Comparison of ENCODE assay signal across 1 cellular context in the genomic region with DNA sequence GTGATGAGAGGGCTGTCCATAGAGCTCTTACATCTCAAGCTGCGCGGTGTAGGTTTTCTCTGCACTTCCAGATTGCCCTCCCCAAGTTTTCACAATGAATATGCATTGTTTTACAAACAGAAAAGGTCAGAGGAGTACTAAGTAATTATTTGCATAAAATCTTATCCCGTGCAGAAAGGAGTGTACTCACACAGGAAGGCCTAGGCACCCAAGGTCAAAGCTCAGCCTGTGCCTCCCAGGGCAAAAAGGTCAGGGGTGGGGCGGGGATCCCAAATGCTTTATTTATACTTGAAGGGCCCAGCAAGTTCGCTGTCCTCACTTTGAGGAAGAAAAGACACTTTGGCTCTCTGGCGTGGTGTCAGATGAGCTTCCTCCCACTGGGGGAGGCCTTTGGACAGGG.
TF ChIP-seq lines count a peak whose summit lies in the region.

No MANE protein-coding gene starts in this region.

TF ChIP-seq in HepG2, 621 proteins besides CTCF, POLR2A, EP300 and RAD21 (continues in another document):
- TF ChIP-seq KDM1A (CRISPR knock-in tag; IDR thresholded peaks at IDR 0.05) (peak; percentile 40; the same call in 1 of the 2 replicates), ATAD3A (CRISPR knock-in tag; IDR thresholded peaks at IDR 0.05) (no peak), CREM (IDR thresholded peaks at IDR 0.05) (peak; percentile 78), CREM (CRISPR knock-in tag; IDR thresholded peaks at IDR 0.05) (no peak), TCF7 (IDR thresholded peaks at IDR 0.05; ENCODE audit: low read depth) (peak; percentile 54), FLYWCH1 (CRISPR knock-in tag; IDR thresholded peaks at IDR 0.05) (no peak), SMAD9 (CRISPR knock-in tag; IDR thresholded peaks at IDR 0.05) (no peak), IKZF4 (CRISPR knock-in tag; IDR thresholded peaks at IDR 0.05; ENCODE audit: borderline replicate concordance, low read depth, not compliant biosample characterization) (no peak), ZNF576 (CRISPR knock-in tag; IDR thresholded peaks at IDR 0.05) (no peak), TBP (CRISPR knock-in tag; IDR thresholded peaks at IDR 0.05) (no peak), ATRX (CRISPR knock-in tag; IDR thresholded peaks at IDR 0.05; ENCODE audit: borderline replicate concordance) (no peak), KAT8 (CRISPR knock-in tag; IDR thresholded peaks at IDR 0.05) (no peak), HNF1B (CRISPR knock-in tag; IDR thresholded peaks at IDR 0.05) (no peak), ZBTB34 (CRISPR knock-in tag; IDR thresholded peaks at IDR 0.05) (no peak), AKAP8 (CRISPR knock-in tag; IDR thresholded peaks at IDR 0.05) (no peak), ZNF44 (CRISPR knock-in tag; IDR thresholded peaks at IDR 0.05) (no peak), NFYB (CRISPR knock-in tag; IDR thresholded peaks at IDR 0.05) (no peak), KAT7 (CRISPR knock-in tag; IDR thresholded peaks at IDR 0.05; ENCODE audit: borderline replicate concordance) (no peak), ZNF260 (CRISPR knock-in tag; IDR thresholded peaks at IDR 0.05; ENCODE audit: borderline replicate concordance, low read depth) (no peak), ZNF768 (CRISPR knock-in tag; IDR thresholded peaks at IDR 0.05) (no peak), HOXA3 (CRISPR knock-in tag; IDR thresholded peaks at IDR 0.05) (peak; percentile 61; the same call in 1 of the 2 replicates), LBX2 (CRISPR knock-in tag; IDR thresholded peaks at IDR 0.05; ENCODE audit: borderline replicate concordance) (no peak), ZNF282 (IDR thresholded peaks at IDR 0.05; ENCODE audit: partially characterized antibody) (no peak), GPN1 (CRISPR knock-in tag; IDR thresholded peaks at IDR 0.05; ENCODE audit: borderline replicate concordance) (no peak), ZNF160 (CRISPR knock-in tag; IDR thresholded peaks at IDR 0.05) (no peak), GABPB1 (CRISPR knock-in tag; IDR thresholded peaks at IDR 0.05) (peak; percentile 40; the same call in 1 of the 2 replicates), GLI4 (CRISPR knock-in tag; IDR thresholded peaks at IDR 0.05; ENCODE audit: borderline replicate concordance) (no peak), RFX5 (IDR thresholded peaks at IDR 0.05; ENCODE audit: low read depth, low read length) (no peak), ZNF788 (CRISPR knock-in tag; IDR thresholded peaks at IDR 0.05; ENCODE audit: borderline replicate concordance) (no peak), MIER3 (CRISPR knock-in tag; IDR thresholded peaks at IDR 0.05; ENCODE audit: borderline replicate concordance) (no peak), ZNF850 (CRISPR knock-in tag; conservative IDR thresholded peaks at IDR 0.05) (no peak), AGO1 (IDR thresholded peaks at IDR 0.05; ENCODE audit: low read depth, low read length, poor library complexity, severe bottlenecking) (no peak), PHF21A (CRISPR knock-in tag; IDR thresholded peaks at IDR 0.05) (peak; percentile 86), ARHGAP35 (CRISPR knock-in tag; IDR thresholded peaks at IDR 0.05; ENCODE audit: borderline replicate concordance) (no peak), FOSL2 (CRISPR knock-in tag; IDR thresholded peaks at IDR 0.05) (peak; percentile 69), HDAC1 (CRISPR knock-in tag; IDR thresholded peaks at IDR 0.05) (peak; percentile 80), RBM22 (optimal IDR thresholded peaks at IDR 0.05; ENCODE audit: low read length) (peak; percentile 25), CBFB (CRISPR knock-in tag; IDR thresholded peaks at IDR 0.05) (no peak), ZBTB8A (CRISPR knock-in tag; IDR thresholded peaks at IDR 0.05; ENCODE audit: borderline replicate concordance, low read depth) (no peak), MLLT10 (CRISPR knock-in tag; IDR thresholded peaks at IDR 0.05) (no peak), NFE2L2 (IDR thresholded peaks at IDR 0.05; ENCODE audit: low read length) (no peak), TBX2 (CRISPR knock-in tag; IDR thresholded peaks at IDR 0.05; ENCODE audit: borderline replicate concordance) (peak; percentile 72), SRSF4 (IDR thresholded peaks at IDR 0.05; ENCODE audit: low read depth, low read length, poor library complexity, severe bottlenecking) (no peak), PAF1 (CRISPR knock-in tag; IDR thresholded peaks at IDR 0.05) (no peak), ZFAT (CRISPR knock-in tag; conservative IDR thresholded peaks at IDR 0.05) (no peak), MYNN (CRISPR knock-in tag; IDR thresholded peaks at IDR 0.05; ENCODE audit: low read depth) (no peak), GATAD1 (CRISPR knock-in tag; IDR thresholded peaks at IDR 0.05) (no peak), ZNF75D (CRISPR knock-in tag; IDR thresholded peaks at IDR 0.05; ENCODE audit: borderline replicate concordance) (no peak), SAFB2 (CRISPR knock-in tag; IDR thresholded peaks at IDR 0.05; ENCODE audit: borderline replicate concordance, low read depth) (no peak), MTERF4 (CRISPR knock-in tag; IDR thresholded peaks at IDR 0.05) (no peak), NR2F6 (IDR thresholded peaks at IDR 0.05) (peak; percentile 99), NR2F6 (CRISPR knock-in tag; IDR thresholded peaks at IDR 0.05) (peak; percentile 98)
- TF ChIP-seq, protein P1, sequence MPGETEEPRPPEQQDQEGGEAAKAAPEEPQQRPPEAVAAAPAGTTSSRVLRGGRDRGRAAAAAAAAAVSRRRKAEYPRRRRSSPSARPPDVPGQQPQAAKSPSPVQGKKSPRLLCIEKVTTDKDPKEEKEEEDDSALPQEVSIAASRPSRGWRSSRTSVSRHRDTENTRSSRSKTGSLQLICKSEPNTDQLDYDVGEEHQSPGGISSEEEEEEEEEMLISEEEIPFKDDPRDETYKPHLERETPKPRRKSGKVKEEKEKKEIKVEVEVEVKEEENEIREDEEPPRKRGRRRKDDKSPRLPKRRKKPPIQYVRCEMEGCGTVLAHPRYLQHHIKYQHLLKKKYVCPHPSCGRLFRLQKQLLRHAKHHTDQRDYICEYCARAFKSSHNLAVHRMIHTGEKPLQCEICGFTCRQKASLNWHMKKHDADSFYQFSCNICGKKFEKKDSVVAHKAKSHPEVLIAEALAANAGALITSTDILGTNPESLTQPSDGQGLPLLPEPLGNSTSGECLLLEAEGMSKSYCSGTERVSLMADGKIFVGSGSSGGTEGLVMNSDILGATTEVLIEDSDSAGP (CRISPR knock-in tag; IDR thresholded peaks at IDR 0.05; ENCODE audit: borderline replicate concordance), result no peak
- TF ChIP-seq, protein P2, sequence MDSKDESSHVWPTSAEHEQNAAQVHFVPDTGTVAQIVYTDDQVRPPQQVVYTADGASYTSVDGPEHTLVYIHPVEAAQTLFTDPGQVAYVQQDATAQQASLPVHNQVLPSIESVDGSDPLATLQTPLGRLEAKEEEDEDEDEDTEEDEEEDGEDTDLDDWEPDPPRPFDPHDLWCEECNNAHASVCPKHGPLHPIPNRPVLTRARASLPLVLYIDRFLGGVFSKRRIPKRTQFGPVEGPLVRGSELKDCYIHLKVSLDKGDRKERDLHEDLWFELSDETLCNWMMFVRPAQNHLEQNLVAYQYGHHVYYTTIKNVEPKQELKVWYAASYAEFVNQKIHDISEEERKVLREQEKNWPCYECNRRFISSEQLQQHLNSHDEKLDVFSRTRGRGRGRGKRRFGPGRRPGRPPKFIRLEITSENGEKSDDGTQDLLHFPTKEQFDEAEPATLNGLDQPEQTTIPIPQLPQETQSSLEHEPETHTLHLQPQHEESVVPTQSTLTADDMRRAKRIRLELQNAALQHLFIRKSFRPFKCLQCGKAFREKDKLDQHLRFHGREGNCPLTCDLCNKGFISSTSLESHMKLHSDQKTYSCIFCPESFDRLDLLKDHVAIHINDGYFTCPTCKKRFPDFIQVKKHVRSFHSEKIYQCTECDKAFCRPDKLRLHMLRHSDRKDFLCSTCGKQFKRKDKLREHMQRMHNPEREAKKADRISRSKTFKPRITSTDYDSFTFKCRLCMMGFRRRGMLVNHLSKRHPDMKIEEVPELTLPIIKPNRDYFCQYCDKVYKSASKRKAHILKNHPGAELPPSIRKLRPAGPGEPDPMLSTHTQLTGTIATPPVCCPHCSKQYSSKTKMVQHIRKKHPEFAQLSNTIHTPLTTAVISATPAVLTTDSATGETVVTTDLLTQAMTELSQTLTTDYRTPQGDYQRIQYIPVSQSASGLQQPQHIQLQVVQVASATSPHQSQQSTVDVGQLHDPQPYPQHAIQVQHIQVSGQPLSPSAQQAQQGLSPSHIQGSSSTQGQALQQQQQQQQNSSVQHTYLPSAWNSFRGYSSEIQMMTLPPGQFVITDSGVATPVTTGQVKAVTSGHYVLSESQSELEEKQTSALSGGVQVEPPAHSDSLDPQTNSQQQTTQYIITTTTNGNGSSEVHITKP (CRISPR knock-in tag; IDR thresholded peaks at IDR 0.05; ENCODE audit: low read depth), result no peak
- TF ChIP-seq, protein P3, sequence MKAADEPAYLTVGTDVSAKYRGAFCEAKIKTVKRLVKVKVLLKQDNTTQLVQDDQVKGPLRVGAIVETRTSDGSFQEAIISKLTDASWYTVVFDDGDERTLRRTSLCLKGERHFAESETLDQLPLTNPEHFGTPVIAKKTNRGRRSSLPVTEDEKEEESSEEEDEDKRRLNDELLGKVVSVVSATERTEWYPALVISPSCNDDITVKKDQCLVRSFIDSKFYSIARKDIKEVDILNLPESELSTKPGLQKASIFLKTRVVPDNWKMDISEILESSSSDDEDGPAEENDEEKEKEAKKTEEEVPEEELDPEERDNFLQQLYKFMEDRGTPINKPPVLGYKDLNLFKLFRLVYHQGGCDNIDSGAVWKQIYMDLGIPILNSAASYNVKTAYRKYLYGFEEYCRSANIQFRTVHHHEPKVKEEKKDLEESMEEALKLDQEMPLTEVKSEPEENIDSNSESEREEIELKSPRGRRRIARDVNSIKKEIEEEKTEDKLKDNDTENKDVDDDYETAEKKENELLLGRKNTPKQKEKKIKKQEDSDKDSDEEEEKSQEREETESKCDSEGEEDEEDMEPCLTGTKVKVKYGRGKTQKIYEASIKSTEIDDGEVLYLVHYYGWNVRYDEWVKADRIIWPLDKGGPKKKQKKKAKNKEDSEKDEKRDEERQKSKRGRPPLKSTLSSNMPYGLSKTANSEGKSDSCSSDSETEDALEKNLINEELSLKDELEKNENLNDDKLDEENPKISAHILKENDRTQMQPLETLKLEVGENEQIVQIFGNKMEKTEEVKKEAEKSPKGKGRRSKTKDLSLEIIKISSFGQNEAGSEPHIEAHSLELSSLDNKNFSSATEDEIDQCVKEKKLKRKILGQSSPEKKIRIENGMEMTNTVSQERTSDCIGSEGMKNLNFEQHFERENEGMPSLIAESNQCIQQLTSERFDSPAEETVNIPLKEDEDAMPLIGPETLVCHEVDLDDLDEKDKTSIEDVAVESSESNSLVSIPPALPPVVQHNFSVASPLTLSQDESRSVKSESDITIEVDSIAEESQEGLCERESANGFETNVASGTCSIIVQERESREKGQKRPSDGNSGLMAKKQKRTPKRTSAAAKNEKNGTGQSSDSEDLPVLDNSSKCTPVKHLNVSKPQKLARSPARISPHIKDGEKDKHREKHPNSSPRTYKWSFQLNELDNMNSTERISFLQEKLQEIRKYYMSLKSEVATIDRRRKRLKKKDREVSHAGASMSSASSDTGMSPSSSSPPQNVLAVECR (CRISPR knock-in tag; IDR thresholded peaks at IDR 0.05; ENCODE audit: borderline replicate concordance), result 0 out of 2 replicates have a peak, but pooled peaks have one; percentile 12
- TF ChIP-seq, protein P4, sequence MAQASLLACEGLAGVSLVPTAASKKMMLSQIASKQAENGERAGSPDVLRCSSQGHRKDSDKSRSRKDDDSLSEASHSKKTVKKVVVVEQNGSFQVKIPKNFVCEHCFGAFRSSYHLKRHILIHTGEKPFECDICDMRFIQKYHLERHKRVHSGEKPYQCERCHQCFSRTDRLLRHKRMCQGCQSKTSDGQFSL (CRISPR knock-in tag; IDR thresholded peaks at IDR 0.05), result no peak
